ENCODE assay signal across 8 cellular contexts in the genomic region with DNA sequence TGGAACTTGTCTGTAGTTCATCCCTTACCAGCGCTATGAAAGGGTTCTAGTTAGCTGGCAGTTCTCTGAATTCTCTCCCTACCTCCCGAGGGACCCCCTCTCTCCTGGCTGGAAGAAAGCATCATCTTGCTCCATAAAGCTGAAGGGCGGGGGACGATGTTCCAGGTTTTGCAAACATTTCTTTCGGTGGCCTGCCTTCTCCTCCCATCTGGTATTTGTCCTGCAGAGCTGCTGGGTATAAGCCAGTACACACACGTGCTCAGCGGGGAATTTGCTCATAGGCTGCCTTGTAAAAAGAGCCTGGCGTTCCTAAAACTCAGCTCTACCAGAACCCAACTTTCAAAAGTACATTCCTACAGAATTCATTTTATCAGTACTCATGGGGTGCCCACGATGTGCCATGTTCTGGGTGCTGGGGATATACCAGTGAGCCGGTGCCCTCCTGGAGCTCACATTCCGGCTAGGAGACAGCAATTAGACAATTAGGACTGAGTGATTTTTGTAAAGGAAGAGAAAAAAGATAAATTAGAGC.
A peak's percentile ranks its signal among the peaks of the same experiment; 100 is the strongest.
DNase-seq lines count a peak whose midpoint lies in the region; ATAC-seq and TF ChIP-seq lines count a peak whose summit lies in the region.

No MANE protein-coding gene starts in this region.

- no peaks in the 10 kb centered on the region for H3K36me3 ChIP-seq in iPS DF 6.9 (ENCODE audit: control insufficient read depth, insufficient read depth, low read length)

- H3K4me1 ChIP-seq in iPS DF 6.9 (ENCODE audit: control insufficient read depth, insufficient read depth, low read length) = peaks cover 1% of the 10 kb centered on the region; the same call in 1 of the 2 replicates

- TF ChIP-seq CTCF in astrocyte of the spinal cord (IDR thresholded peaks at IDR 0.05; ENCODE audit: low read depth, low read length) (no peak), retinal pigment epithelial cell (conservative IDR thresholded peaks at IDR 0.05; ENCODE audit: low read depth, low read length) (no peak)

- no peak overlapping the region for H3K27ac ChIP-seq in iPS DF 6.9 (ENCODE audit: low read length)

- no peaks in the 10 kb centered on the region for H3K9me3 ChIP-seq in iPS DF 6.9 (ENCODE audit: control insufficient read depth, insufficient read depth, low read length)

- no peak for ATAC-seq in GM18873 (IDR thresholded peaks at IDR 0.05; ENCODE audit: low FRiP score, unreplicated experiment)

- H3K4me3 ChIP-seq in astrocyte of the spinal cord (ENCODE audit: low read depth, low read length) = peak overlapping the region; percentile 74
- peak overlapping the region; percentile 21; the same call in 1 of the 2 replicates for H3K4me3 ChIP-seq in iPS DF 6.9 (ENCODE audit: low read length)
- peak overlapping the region; percentile 73 for H3K4me3 ChIP-seq in retinal pigment epithelial cell (ENCODE audit: low read length)

- no peaks in the 10 kb centered on the region for H3K27me3 ChIP-seq in iPS DF 6.9 (ENCODE audit: control insufficient read depth, insufficient read depth, low read length)

- in situ Hi-C loops in astrocyte of the spinal cord (cut with HindIII; ENCODE audit: low sequenced_read_pairs) = no loop called here

- WGBS in iPS DF 6.9 (ENCODE audit: insufficient coverage, insufficient read length) = no CpG with 5 or more reads among the region's 11 CpGs

- peak; percentile 79 for DNase-seq in EH (ENCODE audit: low read depth)
- peak; percentile 63 for DNase-seq in NCI-H2081 treated with DMSO at 0.1 percent for 48 hours (lab: John Stamatoyannopoulos, UW)
- DNase-seq in astrocyte of the spinal cord (ENCODE audit: low read depth, low spot score) = peak; percentile 62
- DNase-seq in iPS DF 6.9 (ENCODE audit: low read depth, low spot score) = no peak
- DNase-seq in retinal pigment epithelial cell (ENCODE audit: low read depth) = no peak
- no peak for DNase-seq in activated CD8-positive, alpha-beta memory T cell treated with anti-CD3 and anti-CD28 coated beads, Interleukin-2, amount 50 U/mL, for 48 hours
- no peak for DNase-seq in iPS-NIHi7 (ENCODE audit: extremely low spot score)

Comparison
In these comparisons a context has a peak if more than half of its experiments do, and no peak if none do; other contexts are left out.
1. DNase-seq: peak in EH (single experiment), NCI-H2081 treated with DMSO at 0.1 percent for 48 hours (single experiment) and astrocyte of the spinal cord (single experiment); none in iPS DF 6.9 (single experiment), retinal pigment epithelial cell (single experiment), activated CD8-positive, alpha-beta memory T cell treated with anti-CD3 and anti-CD28 coated beads, Interleukin-2, amount 50 U/mL, for 48 hours (single experiment) and iPS-NIHi7 (single experiment).
2. H3K4me3 ChIP-seq: peak in every context shown above with its lines; median percentile 74 in astrocyte of the spinal cord; 73 in retinal pigment epithelial cell; 21 in iPS DF 6.9.